26 cellular contexts compared by ENCODE assay signal in the genomic region with DNA sequence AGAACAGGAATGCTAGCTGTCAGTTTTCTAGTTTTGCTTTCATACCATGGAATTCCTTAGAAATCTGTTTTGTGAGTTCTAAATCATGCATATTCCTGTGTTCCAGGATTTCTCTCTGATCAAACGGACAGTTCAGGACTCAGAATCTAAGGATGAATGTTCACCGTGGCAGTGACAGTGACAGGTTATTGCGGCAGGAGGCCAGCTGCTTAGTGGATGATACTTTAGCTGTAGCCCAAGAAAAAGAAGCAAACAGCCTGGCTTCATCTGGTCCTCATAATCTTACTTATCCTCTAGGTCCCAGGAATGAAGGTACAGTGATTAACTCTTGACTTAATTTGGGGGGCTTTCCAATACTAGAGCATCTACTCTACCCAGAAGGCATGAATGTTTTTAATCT. TPM values are rescaled to one million over a fixed set of nuclear protein-coding genes. Genes with fewer than 3 reads are reported as not detected.
A peak's percentile ranks its signal among the peaks of the same experiment; 100 is the strongest.
DNase-seq lines count a peak whose midpoint lies in the region; ATAC-seq and TF ChIP-seq lines count a peak whose summit lies in the region.
"Had no signal": no experiment of that assay in that cellular context is flagged by ENCODE, and none has a peak within 500 bp of the region (broad histone marks: within the 10 kb centered on the region; RNA-seq: fewer than 3 reads in every experiment).

No MANE protein-coding gene starts in this region.

- H3K9me3 ChIP-seq in CD4-positive, alpha-beta T cell (ENCODE audit: control insufficient read depth, low read length) = no peaks in the 10 kb centered on the region
- H3K9me3 ChIP-seq in osteoblast (ENCODE audit: low read depth, low read length) = no peaks in the 10 kb centered on the region

- POLR2A ChIA-PET in CD4-positive, alpha-beta T cell (lab: Charles Lee) = interaction anchor here (0.6 to 1.2 kb wide), 2 partner anchors 10 to 69 kb away, joined by 3 read pairs; no protein-coding TSS in a partner anchor
- POLR2A ChIA-PET in activated CD4-positive, alpha-beta memory T cell treated with anti-CD3 and anti-CD28 coated beads, Interleukin-2, amount 10 ng/mL, durations not matched to agents 7 days and 5 days (lab: Charles Lee) = interaction anchor here (1.0 to 1.5 kb wide), 4 partner anchors 10 to 84 kb away, joined by 3 read pairs; no protein-coding TSS in a partner anchor

- H3K27ac ChIP-seq in CD4-positive, alpha-beta T cell (ENCODE audit: low read depth, low read length) = no peak overlapping the region
- peak overlapping the region; percentile 13 for H3K27ac ChIP-seq in osteoblast (ENCODE audit: low read depth, low read length)
- H3K27ac ChIP-seq: C4-2B, HL-60 had no signal

- intact Hi-C loops in CD4-positive, alpha-beta T cell (cut with DNase I, micrococcal nuclease) = no loop called here

- H3K36me3 Mint-ChIP-seq in activated T-cell treated with anti-CD3 and anti-CD28 coated beads, Interleukin-2, amount 50 U/mL, for 24 hours (ENCODE audit: low read depth) = peaks cover 57% of the 10 kb centered on the region
- peaks cover 20% of the 10 kb centered on the region for H3K36me3 Mint-ChIP-seq in activated T-cell treated with anti-CD3 and anti-CD28 coated beads, Interleukin-2, amount 50 U/mL, for 4 hours (ENCODE audit: insufficient read depth)
- H3K36me3 Mint-ChIP-seq in CD4-positive, alpha-beta T cell (ENCODE audit: low read depth) = peaks cover 54% of the 10 kb centered on the region
- H3K36me3 Mint-ChIP-seq in activated CD4-positive, alpha-beta memory T cell treated with anti-CD3 and anti-CD28 coated beads, Interleukin-2, amount 10 ng/mL, durations not matched to agents 7 days and 5 days (ENCODE audit: low read depth) = peaks cover 43% of the 10 kb centered on the region

- no peaks in the 10 kb centered on the region for H3K4me1 ChIP-seq in osteoblast (ENCODE audit: insufficient read depth, low read length)

- peaks cover 32% of the 10 kb centered on the region for H3K36me3 ChIP-seq in osteoblast (ENCODE audit: insufficient read depth, low read length)

- peaks cover 12% of the 10 kb centered on the region for H3K4me1 Mint-ChIP-seq in activated T-cell treated with anti-CD3 and anti-CD28 coated beads, Interleukin-2, amount 50 U/mL, for 24 hours (ENCODE audit: low read depth)
- peaks cover 4% of the 10 kb centered on the region for H3K4me1 Mint-ChIP-seq in activated T-cell treated with anti-CD3 and anti-CD28 coated beads, Interleukin-2, amount 50 U/mL, for 4 hours (ENCODE audit: low read depth)
- H3K4me1 Mint-ChIP-seq in CD4-positive, alpha-beta T cell (ENCODE audit: low read depth) = peaks cover 13% of the 10 kb centered on the region
- no peaks in the 10 kb centered on the region for H3K4me1 Mint-ChIP-seq in activated CD4-positive, alpha-beta memory T cell treated with anti-CD3 and anti-CD28 coated beads, Interleukin-2, amount 10 ng/mL, durations not matched to agents 7 days and 5 days

- no peak for TF ChIP-seq CTCF in CD4-positive, alpha-beta T cell (IDR thresholded peaks at IDR 0.05)
- no peak for TF ChIP-seq CTCF in osteoblast (IDR thresholded peaks at IDR 0.05; ENCODE audit: extremely low read depth, low read depth, low read length)

- H3K27ac Mint-ChIP-seq in activated T-cell treated with anti-CD3 and anti-CD28 coated beads, Interleukin-2, amount 50 U/mL, for 24 hours = peak overlapping the region; percentile 44
- H3K27ac Mint-ChIP-seq in CD4-positive, alpha-beta T cell = peak overlapping the region; percentile 25
- no peak overlapping the region for H3K27ac Mint-ChIP-seq in activated CD4-positive, alpha-beta memory T cell treated with anti-CD3 and anti-CD28 coated beads, Interleukin-2, amount 10 ng/mL, durations not matched to agents 7 days and 5 days

- H3K27me3 ChIP-seq in CD4-positive, alpha-beta T cell (ENCODE audit: control insufficient read depth, insufficient read depth, low read length) = no peaks in the 10 kb centered on the region
- no peaks in the 10 kb centered on the region for H3K27me3 ChIP-seq in osteoblast (ENCODE audit: insufficient read depth, low read length)

- ATAC-seq in activated T-cell treated with anti-CD3 and anti-CD28 coated beads, Interleukin-2, amount 50 U/mL, for 4 hours = no peak
- ATAC-seq in CD4-positive, alpha-beta T cell (ENCODE audit: poor library complexity) = no peak
- ATAC-seq: GM12878, HepG2, Right ventricle myocardium inferior had no signal

- CTCF ChIA-PET in CD4-positive, alpha-beta T cell (lab: Charles Lee) = interaction anchor here (0.6 kb wide), 1 partner anchor 17 kb away, joined by 3 read pairs; no protein-coding TSS in a partner anchor
- CTCF ChIA-PET in activated CD4-positive, alpha-beta memory T cell treated with anti-CD3 and anti-CD28 coated beads, Interleukin-2, amount 10 ng/mL, durations not matched to agents 7 days and 5 days (lab: Charles Lee) = no interaction called here

- H3K4me2 ChIP-seq in osteoblast (ENCODE audit: insufficient read depth, low read length) = no peak overlapping the region

- H3K79me2 ChIP-seq in osteoblast (ENCODE audit: insufficient read depth, low read length) = peaks cover 82% of the 10 kb centered on the region

- H2AFZ ChIP-seq in osteoblast (ENCODE audit: low read length) = no peak overlapping the region

- H4K20me1 ChIP-seq in osteoblast (ENCODE audit: insufficient read depth, low read length) = peaks cover 18% of the 10 kb centered on the region

- H3K4me3 ChIP-seq in osteoblast (ENCODE audit: insufficient read depth, low read length) = no peak overlapping the region
- H3K4me3 ChIP-seq: GM12878 had no signal

- H3K4me3 Mint-ChIP-seq in activated T-cell treated with anti-CD3 and anti-CD28 coated beads, Interleukin-2, amount 50 U/mL, for 24 hours = no peak overlapping the region
- H3K4me3 Mint-ChIP-seq in activated T-cell treated with anti-CD3 and anti-CD28 coated beads, Interleukin-2, amount 50 U/mL, for 4 hours = no peak overlapping the region
- no peak overlapping the region for H3K4me3 Mint-ChIP-seq in CD4-positive, alpha-beta T cell
- no peak overlapping the region for H3K4me3 Mint-ChIP-seq in activated CD4-positive, alpha-beta memory T cell treated with anti-CD3 and anti-CD28 coated beads, Interleukin-2, amount 10 ng/mL, durations not matched to agents 7 days and 5 days

- no peak for DNase-seq in activated T-cell treated with anti-CD3 and anti-CD28 coated beads, Interleukin-2, amount 50 U/mL, for 24 hours
- DNase-seq in activated T-cell treated with anti-CD3 and anti-CD28 coated beads, Interleukin-2, amount 50 U/mL, for 4 hours = no peak
- DNase-seq in CD4-positive, alpha-beta T cell = no peak
- DNase-seq in NCI-H82 treated with DMSO at 0.1 percent for 48 hours (lab: John Stamatoyannopoulos, UW; ENCODE audit: unreplicated experiment) = peak; percentile 56
- DNase-seq in osteoblast (ENCODE audit: insufficient read length, low spot score, missing footprints) = peak; percentile 81
- DNase-seq in activated CD8-positive, alpha-beta memory T cell treated with anti-CD3 and anti-CD28 coated beads for 24 hours = no peak
- DNase-seq in activated CD4-positive, alpha-beta memory T cell treated with anti-CD3 and anti-CD28 coated beads, Interleukin-2, amount 10 ng/mL, durations not matched to agents 7 days and 5 days = no peak
- DNase-seq: 8988T; AML-193; COR-L47; DND-41; GOT3; HCEC 1CT; KBM-7; NCI-H1092; NCI-H1436; NCI-H187 treated with DMSO at 0.1 percent for 48 hours; NCI-H2227 treated with DMSO at 0.1 percent for 48 hours; NCI-H510A; NK-92 treated with Interleukin-12 subunit alpha and Interleukin-12 subunit beta, amount 100 ng/mL, for 24 hours had no signal

- no peaks in the 10 kb centered on the region for H3K27me3 Mint-ChIP-seq in activated T-cell treated with anti-CD3 and anti-CD28 coated beads, Interleukin-2, amount 50 U/mL, for 24 hours
- H3K27me3 Mint-ChIP-seq in activated T-cell treated with anti-CD3 and anti-CD28 coated beads, Interleukin-2, amount 50 U/mL, for 4 hours (ENCODE audit: low read depth) = no peaks in the 10 kb centered on the region
- H3K27me3 Mint-ChIP-seq in CD4-positive, alpha-beta T cell = no peaks in the 10 kb centered on the region
- H3K27me3 Mint-ChIP-seq in activated CD4-positive, alpha-beta memory T cell treated with anti-CD3 and anti-CD28 coated beads, Interleukin-2, amount 10 ng/mL, durations not matched to agents 7 days and 5 days = no peaks in the 10 kb centered on the region

- no peaks in the 10 kb centered on the region for H3K9me3 Mint-ChIP-seq in activated T-cell treated with anti-CD3 and anti-CD28 coated beads, Interleukin-2, amount 50 U/mL, for 24 hours
- no peaks in the 10 kb centered on the region for H3K9me3 Mint-ChIP-seq in activated T-cell treated with anti-CD3 and anti-CD28 coated beads, Interleukin-2, amount 50 U/mL, for 4 hours
- H3K9me3 Mint-ChIP-seq in CD4-positive, alpha-beta T cell = no peaks in the 10 kb centered on the region
- no peaks in the 10 kb centered on the region for H3K9me3 Mint-ChIP-seq in activated CD4-positive, alpha-beta memory T cell treated with anti-CD3 and anti-CD28 coated beads, Interleukin-2, amount 10 ng/mL, durations not matched to agents 7 days and 5 days

RNA-seq across cellular contexts. Expression of a gene that starts 27.1 kb away (rescaled TPM):
- 10 to 100 TPM; 41.7 to 47.4 (median 44.6) TPM for total RNA-seq in activated T-cell treated with anti-CD3 and anti-CD28 coated beads, Interleukin-2, amount 50 U/mL, for 4 hours
- total RNA-seq in CD4-positive, alpha-beta T cell = 10 to 100 TPM; 38.4 to 39.5 TPM
- total RNA-seq in osteoblast = 182 and 210 TPM in 2 replicates
- 10 to 100 TPM; 60.7 to 63.6 TPM for total RNA-seq in activated CD4-positive, alpha-beta memory T cell treated with anti-CD3 and anti-CD28 coated beads, Interleukin-2, amount 10 ng/mL, durations not matched to agents 7 days and 5 days

RNA-seq across cellular contexts. Expression of a gene that starts 27.3 kb away (rescaled TPM):
- under 1 TPM in 2 of 3 donors, not detected in 1; 0.16 to 0.19 TPM for total RNA-seq in activated T-cell treated with anti-CD3 and anti-CD28 coated beads, Interleukin-2, amount 50 U/mL, for 4 hours
- total RNA-seq in CD4-positive, alpha-beta T cell = under 1 TPM; 0.55 to 0.59 TPM
- total RNA-seq in osteoblast = under 0.01 TPM in 1 of 2 replicates, not detected in the other
- under 1 TPM in 1 of 2 experiments, not detected in 1; 0.35 TPM for total RNA-seq in activated CD4-positive, alpha-beta memory T cell treated with anti-CD3 and anti-CD28 coated beads, Interleukin-2, amount 10 ng/mL, durations not matched to agents 7 days and 5 days
- total RNA-seq: HepG2, Right ventricle myocardium inferior, SK-MEL-5 had no signal

Comparison
In these comparisons a context has a peak if more than half of its experiments do, and no peak if none do; other contexts are left out.
1. DNase-seq: peak in NCI-H82 treated with DMSO at 0.1 percent for 48 hours (single experiment) and osteoblast (single experiment); none in activated T-cell treated with anti-CD3 and anti-CD28 coated beads, Interleukin-2, amount 50 U/mL, for 24 hours (single experiment), activated T-cell treated with anti-CD3 and anti-CD28 coated beads, Interleukin-2, amount 50 U/mL, for 4 hours (single experiment), CD4-positive, alpha-beta T cell (0 of 10), activated CD8-positive, alpha-beta memory T cell treated with anti-CD3 and anti-CD28 coated beads for 24 hours (single experiment) and activated CD4-positive, alpha-beta memory T cell treated with anti-CD3 and anti-CD28 coated beads, Interleukin-2, amount 10 ng/mL, durations not matched to agents 7 days and 5 days (single experiment).